Comparison of ENCODE assay signal across 25 cellular contexts in the genomic region with DNA sequence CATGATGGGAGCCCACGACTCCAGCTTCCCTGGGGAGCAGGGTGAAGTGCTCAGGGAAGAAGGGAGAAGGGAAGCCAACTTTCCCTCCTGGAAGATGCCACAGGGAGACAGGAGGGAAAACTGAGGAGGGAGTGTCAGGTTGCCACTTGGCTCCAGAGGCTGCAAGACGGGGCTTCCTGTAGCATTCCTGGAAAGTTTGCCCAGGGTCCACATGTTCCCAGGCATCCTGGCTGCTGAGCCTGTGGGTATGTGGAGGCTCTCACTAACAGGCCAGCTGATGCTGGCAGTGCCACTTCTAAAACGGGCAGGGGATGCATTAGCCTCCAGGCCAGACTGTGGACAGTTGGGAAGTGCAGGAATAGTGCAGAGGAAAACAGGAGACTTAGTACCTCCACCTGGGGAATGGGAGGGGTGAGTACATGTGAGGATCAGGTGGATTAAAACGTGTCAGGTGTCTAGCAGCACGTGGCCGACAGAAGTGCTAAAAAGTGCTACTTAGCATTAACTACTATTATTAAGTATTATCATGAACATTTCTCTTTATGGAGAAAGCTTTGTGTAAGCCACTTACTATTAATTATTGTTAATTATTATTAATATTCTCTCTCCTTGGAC. TPM values are rescaled to one million over a fixed set of nuclear protein-coding genes. Genes with fewer than 3 reads are reported as not detected.
"Had no signal": no experiment of that assay in that cellular context is flagged by ENCODE, and none has a peak within 500 bp of the region (broad histone marks: within the 10 kb centered on the region; RNA-seq: fewer than 3 reads in every experiment).

No MANE protein-coding gene starts in this region.

- H3K9me3 Mint-ChIP-seq: activated naive CD8-positive, alpha-beta T cell treated with anti-CD3 and anti-CD28 coated beads for 36 hours; activated T-helper 17 cell treated with anti-CD3 and anti-CD28 coated beads, Interleukin-2, amount 50 U/mL, for 72 hours had no signal

- H3K4me3 Mint-ChIP-seq: activated CD4-positive, alpha-beta memory T cell treated with anti-CD3 and anti-CD28 coated beads, Interleukin-2, amount 10 ng/mL, durations not matched to agents 7 days and 5 days; activated CD4-positive, alpha-beta T cell treated with anti-CD3 and anti-CD28 coated beads for 36 hours; activated naive CD4-positive, alpha-beta T cell treated with anti-CD3 and anti-CD28 coated beads for 36 hours; activated naive CD8-positive, alpha-beta T cell treated with anti-CD3 and anti-CD28 coated beads for 36 hours; activated T-helper 17 cell treated with anti-CD3 and anti-CD28 coated beads, Interleukin-2, amount 50 U/mL, for 72 hours; T-helper 1 cell treated with Interleukin-12 subunit alpha and Interleukin-12 subunit beta and Interleukin-4 antibody, amounts not matched to agents 30 μg/mL and 1 μg/mL, for 36 hours had no signal

- H3K27ac ChIP-seq: Peyer's patch, RWPE1 had no signal

- H3K27ac Mint-ChIP-seq: activated CD4-positive, alpha-beta memory T cell treated with anti-CD3 and anti-CD28 coated beads, Interleukin-2, amount 10 ng/mL, durations not matched to agents 7 days and 5 days; activated CD4-positive, alpha-beta T cell treated with anti-CD3 and anti-CD28 coated beads for 36 hours; activated naive CD4-positive, alpha-beta T cell treated with anti-CD3 and anti-CD28 coated beads for 36 hours; activated naive CD8-positive, alpha-beta T cell treated with anti-CD3 and anti-CD28 coated beads for 36 hours; activated T-helper 17 cell treated with anti-CD3 and anti-CD28 coated beads, Interleukin-2, amount 50 U/mL, for 72 hours; T-helper 1 cell treated with Interleukin-12 subunit alpha and Interleukin-12 subunit beta and Interleukin-4 antibody, amounts not matched to agents 30 μg/mL and 1 μg/mL, for 36 hours had no signal

- H3K27me3 ChIP-seq: Peyer's patch had no signal

- DNase-seq: activated CD4-positive, alpha-beta memory T cell treated with anti-CD3 and anti-CD28 coated beads, Interleukin-2, amount 10 ng/mL, durations not matched to agents 7 days and 5 days; activated CD4-positive, alpha-beta T cell treated with anti-CD3 and anti-CD28 coated beads for 36 hours; activated CD4-positive, alpha-beta T cell treated with anti-CD3 and anti-CD28 coated beads, Interleukin-2, amount 50 U/mL, for 1 hour; activated gamma-delta T cell; activated naive CD4-positive, alpha-beta T cell treated with anti-CD3 and anti-CD28 coated beads for 36 hours; activated naive CD8-positive, alpha-beta T cell treated with anti-CD3 and anti-CD28 coated beads for 36 hours; activated T-cell treated with anti-CD3 and anti-CD28 coated beads for 4 hours; activated T-cell treated with anti-CD3 and anti-CD28 coated beads, Interleukin-2, amount 50 U/mL, for 48 hours; Kasumi-1; KBM-7; NCI-H1105 treated with DMSO at 0.1 percent for 48 hours; NCI-H1436 treated with DMSO at 0.1 percent for 48 hours; NCI-H187; NCI-H2081; NCI-H510A treated with DMSO at 0.1 percent for 48 hours; NCI-H69; Peyer's patch; SHP77 treated with DMSO at 0.1 percent for 48 hours; T-helper 9 cell had no signal

- ATAC-seq: activated CD4-positive, alpha-beta T cell treated with anti-CD3 and anti-CD28 coated beads for 36 hours; activated T-helper 17 cell treated with anti-CD3 and anti-CD28 coated beads, Interleukin-2, amount 50 U/mL, for 72 hours had no signal

- H3K36me3 ChIP-seq: Peyer's patch had no signal

- H3K4me1 Mint-ChIP-seq: activated CD4-positive, alpha-beta memory T cell treated with anti-CD3 and anti-CD28 coated beads, Interleukin-2, amount 10 ng/mL, durations not matched to agents 7 days and 5 days; activated CD4-positive, alpha-beta T cell treated with anti-CD3 and anti-CD28 coated beads for 36 hours; activated naive CD8-positive, alpha-beta T cell treated with anti-CD3 and anti-CD28 coated beads for 36 hours; activated T-helper 17 cell treated with anti-CD3 and anti-CD28 coated beads, Interleukin-2, amount 50 U/mL, for 72 hours had no signal

- H3K4me3 ChIP-seq: Peyer's patch had no signal

- H3K9me3 ChIP-seq: Peyer's patch had no signal

- H3K36me3 Mint-ChIP-seq: activated naive CD8-positive, alpha-beta T cell treated with anti-CD3 and anti-CD28 coated beads for 36 hours had no signal

RNA-seq across cellular contexts. Expression of a gene that starts 33.2 kb away (rescaled TPM):
- total RNA-seq: activated CD4-positive, alpha-beta memory T cell treated with anti-CD3 and anti-CD28 coated beads, Interleukin-2, amount 10 ng/mL, durations not matched to agents 7 days and 5 days; activated CD4-positive, alpha-beta T cell treated with anti-CD3 and anti-CD28 coated beads for 36 hours; activated CD8-positive, alpha-beta memory T cell treated with anti-CD3 and anti-CD28 coated beads for 36 hours; activated naive CD4-positive, alpha-beta T cell treated with anti-CD3 and anti-CD28 coated beads for 36 hours; activated naive CD8-positive, alpha-beta T cell treated with anti-CD3 and anti-CD28 coated beads for 36 hours; activated T-helper 17 cell treated with anti-CD3 and anti-CD28 coated beads, Interleukin-2, amount 50 U/mL, for 72 hours; cardiac septum; Peyer's patch; SK-MEL-5 had no signal
